In the genomic region with DNA sequence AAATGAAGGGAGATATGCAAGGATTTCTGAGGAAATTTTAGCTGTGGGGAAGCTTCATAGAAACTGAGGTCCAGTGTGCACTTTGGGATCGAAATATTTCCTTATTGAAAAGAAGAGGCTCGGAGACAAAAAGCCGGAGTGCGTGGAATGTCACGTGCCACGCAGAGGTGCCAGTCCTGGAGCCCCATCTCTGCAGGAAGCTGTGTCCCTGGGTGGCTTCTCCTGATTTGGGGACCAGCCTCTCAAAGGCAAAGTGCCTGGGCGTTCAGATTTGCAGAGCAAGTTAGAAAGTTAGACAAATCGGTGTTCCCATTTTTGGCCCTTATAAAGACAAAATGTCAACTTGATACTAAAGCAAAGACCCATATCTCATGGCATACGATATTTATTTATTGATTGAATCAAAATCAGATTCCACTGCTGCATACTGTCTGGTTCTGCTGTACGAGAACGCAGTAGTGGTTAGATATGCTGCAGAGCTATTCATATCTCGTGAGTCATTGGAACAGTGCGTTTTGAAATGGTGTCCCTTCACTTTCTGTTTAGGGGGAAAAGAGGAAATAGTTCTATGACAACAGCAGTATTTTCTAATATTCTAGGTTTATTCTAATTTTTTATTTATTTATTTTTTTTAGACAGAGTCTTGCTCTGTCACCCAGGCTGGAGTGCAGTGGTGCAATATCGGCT, we compare ENCODE assay signal across 1 cellular context.
TF ChIP-seq lines count a peak whose summit lies in the region.

No MANE protein-coding gene starts in this region.

TF ChIP-seq in SK-N-SH, 30 proteins besides CTCF, POLR2A, EP300 and RAD21 (continued from another document):
- TF ChIP-seq, protein P1, sequence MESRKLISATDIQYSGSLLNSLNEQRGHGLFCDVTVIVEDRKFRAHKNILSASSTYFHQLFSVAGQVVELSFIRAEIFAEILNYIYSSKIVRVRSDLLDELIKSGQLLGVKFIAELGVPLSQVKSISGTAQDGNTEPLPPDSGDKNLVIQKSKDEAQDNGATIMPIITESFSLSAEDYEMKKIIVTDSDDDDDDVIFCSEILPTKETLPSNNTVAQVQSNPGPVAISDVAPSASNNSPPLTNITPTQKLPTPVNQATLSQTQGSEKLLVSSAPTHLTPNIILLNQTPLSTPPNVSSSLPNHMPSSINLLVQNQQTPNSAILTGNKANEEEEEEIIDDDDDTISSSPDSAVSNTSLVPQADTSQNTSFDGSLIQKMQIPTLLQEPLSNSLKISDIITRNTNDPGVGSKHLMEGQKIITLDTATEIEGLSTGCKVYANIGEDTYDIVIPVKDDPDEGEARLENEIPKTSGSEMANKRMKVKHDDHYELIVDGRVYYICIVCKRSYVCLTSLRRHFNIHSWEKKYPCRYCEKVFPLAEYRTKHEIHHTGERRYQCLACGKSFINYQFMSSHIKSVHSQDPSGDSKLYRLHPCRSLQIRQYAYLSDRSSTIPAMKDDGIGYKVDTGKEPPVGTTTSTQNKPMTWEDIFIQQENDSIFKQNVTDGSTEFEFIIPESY (IDR thresholded peaks at IDR 0.05; ENCODE audit: borderline replicate concordance, low read depth) = no peak
- TF ChIP-seq SIN3A (IDR thresholded peaks at IDR 0.05; ENCODE audit: borderline replicate concordance, low read depth, low read length) (no peak), GABPA (IDR thresholded peaks at IDR 0.05; ENCODE audit: low read depth) (no peak), CHD2 (IDR thresholded peaks at IDR 0.05; ENCODE audit: low read length, partially characterized antibody) (no peak), TEAD4 (IDR thresholded peaks at IDR 0.05; ENCODE audit: borderline replicate concordance, insufficient read depth) (no peak), YY1 (IDR thresholded peaks at IDR 0.05; ENCODE audit: low read depth) (no peak), GATA2 (CRISPR knock-in tag; IDR thresholded peaks at IDR 0.05) (no peak), RFX5 (IDR thresholded peaks at IDR 0.05; ENCODE audit: low read length) (no peak), RCOR1 (IDR thresholded peaks at IDR 0.05; ENCODE audit: low read length) (no peak), RXRA (IDR thresholded peaks at IDR 0.05; ENCODE audit: borderline replicate concordance, low read depth) (no peak), SMC3 (IDR thresholded peaks at IDR 0.05; ENCODE audit: low read depth, low read length) (no peak), NFIC (IDR thresholded peaks at IDR 0.05; ENCODE audit: borderline replicate concordance) (no peak)
- TF ChIP-seq, protein P2, sequence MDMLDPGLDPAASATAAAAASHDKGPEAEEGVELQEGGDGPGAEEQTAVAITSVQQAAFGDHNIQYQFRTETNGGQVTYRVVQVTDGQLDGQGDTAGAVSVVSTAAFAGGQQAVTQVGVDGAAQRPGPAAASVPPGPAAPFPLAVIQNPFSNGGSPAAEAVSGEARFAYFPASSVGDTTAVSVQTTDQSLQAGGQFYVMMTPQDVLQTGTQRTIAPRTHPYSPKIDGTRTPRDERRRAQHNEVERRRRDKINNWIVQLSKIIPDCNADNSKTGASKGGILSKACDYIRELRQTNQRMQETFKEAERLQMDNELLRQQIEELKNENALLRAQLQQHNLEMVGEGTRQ (IDR thresholded peaks at IDR 0.05; ENCODE audit: borderline replicate concordance, low read depth, low read length) = no peak
- TF ChIP-seq, protein P3, sequence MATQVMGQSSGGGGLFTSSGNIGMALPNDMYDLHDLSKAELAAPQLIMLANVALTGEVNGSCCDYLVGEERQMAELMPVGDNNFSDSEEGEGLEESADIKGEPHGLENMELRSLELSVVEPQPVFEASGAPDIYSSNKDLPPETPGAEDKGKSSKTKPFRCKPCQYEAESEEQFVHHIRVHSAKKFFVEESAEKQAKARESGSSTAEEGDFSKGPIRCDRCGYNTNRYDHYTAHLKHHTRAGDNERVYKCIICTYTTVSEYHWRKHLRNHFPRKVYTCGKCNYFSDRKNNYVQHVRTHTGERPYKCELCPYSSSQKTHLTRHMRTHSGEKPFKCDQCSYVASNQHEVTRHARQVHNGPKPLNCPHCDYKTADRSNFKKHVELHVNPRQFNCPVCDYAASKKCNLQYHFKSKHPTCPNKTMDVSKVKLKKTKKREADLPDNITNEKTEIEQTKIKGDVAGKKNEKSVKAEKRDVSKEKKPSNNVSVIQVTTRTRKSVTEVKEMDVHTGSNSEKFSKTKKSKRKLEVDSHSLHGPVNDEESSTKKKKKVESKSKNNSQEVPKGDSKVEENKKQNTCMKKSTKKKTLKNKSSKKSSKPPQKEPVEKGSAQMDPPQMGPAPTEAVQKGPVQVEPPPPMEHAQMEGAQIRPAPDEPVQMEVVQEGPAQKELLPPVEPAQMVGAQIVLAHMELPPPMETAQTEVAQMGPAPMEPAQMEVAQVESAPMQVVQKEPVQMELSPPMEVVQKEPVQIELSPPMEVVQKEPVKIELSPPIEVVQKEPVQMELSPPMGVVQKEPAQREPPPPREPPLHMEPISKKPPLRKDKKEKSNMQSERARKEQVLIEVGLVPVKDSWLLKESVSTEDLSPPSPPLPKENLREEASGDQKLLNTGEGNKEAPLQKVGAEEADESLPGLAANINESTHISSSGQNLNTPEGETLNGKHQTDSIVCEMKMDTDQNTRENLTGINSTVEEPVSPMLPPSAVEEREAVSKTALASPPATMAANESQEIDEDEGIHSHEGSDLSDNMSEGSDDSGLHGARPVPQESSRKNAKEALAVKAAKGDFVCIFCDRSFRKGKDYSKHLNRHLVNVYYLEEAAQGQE (IDR thresholded peaks at IDR 0.05; ENCODE audit: low read depth, low read length) = no peak
